Comparison of ENCODE assay signal across 10 cellular contexts in genomic region chr12:2834581-2835491, GRCh38. TPM values are rescaled to one million over a fixed set of nuclear protein-coding genes. Genes with fewer than 3 reads are reported as not detected.
DNase-seq lines count a peak whose midpoint lies in the region; ATAC-seq and TF ChIP-seq lines count a peak whose summit lies in the region.
"Had no signal": no experiment of that assay in that cellular context is flagged by ENCODE, and none has a peak within 500 bp of the region (broad histone marks: within the 10 kb centered on the region; RNA-seq: fewer than 3 reads in every experiment).

A gene with protein sequence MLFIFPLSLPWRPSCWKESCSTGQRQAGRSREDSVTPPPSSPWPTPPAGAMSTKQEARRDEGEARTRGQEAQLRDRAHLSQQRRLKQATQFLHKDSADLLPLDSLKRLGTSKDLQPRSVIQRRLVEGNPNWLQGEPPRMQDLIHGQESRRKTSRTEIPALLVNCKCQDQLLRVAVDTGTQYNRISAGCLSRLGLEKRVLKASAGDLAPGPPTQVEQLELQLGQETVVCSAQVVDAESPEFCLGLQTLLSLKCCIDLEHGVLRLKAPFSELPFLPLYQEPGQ (minus strand): TSS chr12:2835035. CDS start chr12:2834983, 52 bp downstream.

- no peaks in the 10 kb centered on the region for H3K27me3 Mint-ChIP-seq in T-helper 2 cell treated with Interferon-gamma antibody and Interleukin-4, amounts not matched to agents 5 μg/mL and 100 μg/mL, for 36 hours (ENCODE audit: low read depth)

- peaks cover 11% of the 10 kb centered on the region for H3K27me3 ChIP-seq in kidney epithelial cell (ENCODE audit: control insufficient read depth, insufficient read depth, low read length)

- no peak within 1 kb of the TSS for H3K4me3 Mint-ChIP-seq in T-helper 2 cell treated with Interferon-gamma antibody and Interleukin-4, amounts not matched to agents 5 μg/mL and 100 μg/mL, for 36 hours

- no peaks in the 10 kb centered on the region for H3K36me3 ChIP-seq in kidney epithelial cell (ENCODE audit: control insufficient read depth, insufficient read depth, low read length)

- H3K27ac ChIP-seq in substantia nigra (ENCODE audit: low read depth, low read length, poor library complexity, severe bottlenecking): peak within 1 kb of the TSS; percentile 90
- H3K27ac ChIP-seq: 22Rv1 had no signal

- peaks cover 12% of the 10 kb centered on the region for H3K36me3 Mint-ChIP-seq in T-helper 2 cell treated with Interferon-gamma antibody and Interleukin-4, amounts not matched to agents 5 μg/mL and 100 μg/mL, for 36 hours (ENCODE audit: low read depth)

- DNase-seq in DMS 273 (lab: John Stamatoyannopoulos, UW; ENCODE audit: unreplicated experiment) (peak; percentile 72), DMS 273 treated with DMSO at 0.1 percent for 48 hours (lab: John Stamatoyannopoulos, UW) (no peak), cardiac fibroblast (ENCODE audit: low read depth in 2 of 2) (peak; percentile 29 to 82), kidney epithelial cell (ENCODE audit: low read depth) (no peak), substantia nigra (lab: John Stamatoyannopoulos, UW) (peak in 45 of 49 donors; percentile 17 to 86 (median 57))
- no peak for DNase-seq in T-helper 2 cell treated with Interferon-gamma antibody and Interleukin-4, amounts not matched to agents 5 μg/mL and 100 μg/mL, for 36 hours (ENCODE audit: low spot score)
- DNase-seq: erythroblast had no signal

- ATAC-seq in activated CD4-positive, CD25-positive, alpha-beta regulatory T cell treated with anti-CD3 and anti-CD28 coated beads, Interleukin-2, amount 50 U/mL, for 24 hours: no peak
- no peak for ATAC-seq in GM18867 (IDR thresholded peaks at IDR 0.05; ENCODE audit: unreplicated experiment)

- TF ChIP-seq CTCF in cardiac fibroblast (IDR thresholded peaks at IDR 0.05; ENCODE audit: low read depth, low read length): peak; percentile 10
- peak; percentile 17 for TF ChIP-seq CTCF in kidney epithelial cell (IDR thresholded peaks at IDR 0.05; ENCODE audit: insufficient read depth, low read length, poor library complexity, severe bottlenecking)

- H3K4me1 Mint-ChIP-seq in T-helper 2 cell treated with Interferon-gamma antibody and Interleukin-4, amounts not matched to agents 5 μg/mL and 100 μg/mL, for 36 hours (ENCODE audit: low read depth): no peaks in the 10 kb centered on the region

- no peaks in the 10 kb centered on the region for H3K9me3 Mint-ChIP-seq in T-helper 2 cell treated with Interferon-gamma antibody and Interleukin-4, amounts not matched to agents 5 μg/mL and 100 μg/mL, for 36 hours

- H3K4me3 ChIP-seq in cardiac fibroblast (replicated peaks in 1 of 2; ENCODE audit: low read depth in 2 of 2, low read length in 2 of 2): no peak within 1 kb of the TSS
- no peak within 1 kb of the TSS for H3K4me3 ChIP-seq in kidney epithelial cell (ENCODE audit: low read depth, low read length)

- H3K27ac Mint-ChIP-seq in T-helper 2 cell treated with Interferon-gamma antibody and Interleukin-4, amounts not matched to agents 5 μg/mL and 100 μg/mL, for 36 hours: no peak within 1 kb of the TSS

RNA-seq across cellular contexts. Expression of the gene that starts here (rescaled TPM):
- total RNA-seq in kidney epithelial cell: not detected in 2 replicates

Comparison
In these comparisons a context has a peak if more than half of its experiments do, and no peak if none do; other contexts are left out.
1. DNase-seq: peak in DMS 273 (single experiment), cardiac fibroblast (2 of 2) and substantia nigra (45 of 49); none in DMS 273 treated with DMSO at 0.1 percent for 48 hours (single experiment), kidney epithelial cell (single experiment) and T-helper 2 cell treated with Interferon-gamma antibody and Interleukin-4, amounts not matched to agents 5 μg/mL and 100 μg/mL, for 36 hours (single experiment).